Comparison of ENCODE assay signal across 21 cellular contexts in genomic region chr3:13042127-13042931, GRCh38. TPM values are rescaled to one million over a fixed set of nuclear protein-coding genes. Genes with fewer than 3 reads are reported as not detected.
DNase-seq lines count a peak whose midpoint lies in the region; ATAC-seq lines count a peak whose summit lies in the region.
"Had no signal": no experiment of that assay in that cellular context is flagged by ENCODE, and none has a peak within 500 bp of the region (broad histone marks: within the 10 kb centered on the region; RNA-seq: fewer than 3 reads in every experiment).

No MANE protein-coding gene starts in this region.

- intact Hi-C loops in posterior cingulate gyrus (cut with DNase I), result no loop called here

- ATAC-seq in GM18498 (IDR thresholded peaks at IDR 0.05; ENCODE audit: unreplicated experiment) (no peak), GM19395 (IDR thresholded peaks at IDR 0.05; ENCODE audit: unreplicated experiment) (no peak)
- ATAC-seq: activated T-cell treated with anti-CD3 and anti-CD28 coated beads, Interleukin-2, amount 50 U/mL, for 4 hours had no signal

- H3K4me3 ChIP-seq in HUES6 (ENCODE audit: low read depth, low read length), result no peak overlapping the region
- H3K4me3 ChIP-seq: ascending aorta, vagina had no signal

- H3K9me3 ChIP-seq in HUES6 (ENCODE audit: control insufficient read depth, insufficient read depth, low read depth, low read length), result no peaks in the 10 kb centered on the region
- H3K9me3 ChIP-seq: ascending aorta, vagina had no signal

- no peak overlapping the region for H3K9ac ChIP-seq in HUES6 (ENCODE audit: low read length)

- no peaks in the 10 kb centered on the region for H3K36me3 ChIP-seq in HUES6 (ENCODE audit: control insufficient read depth, insufficient read depth, low read length)
- H3K36me3 ChIP-seq: ascending aorta, vagina had no signal

- no peaks in the 10 kb centered on the region for H3K27me3 ChIP-seq in HUES6 (ENCODE audit: control insufficient read depth, insufficient read depth, low read length)
- H3K27me3 ChIP-seq: ascending aorta, vagina had no signal

- peaks cover 33% of the 10 kb centered on the region for H3K4me1 ChIP-seq in HUES6 (ENCODE audit: control insufficient read depth, insufficient read depth, low read length)
- H3K4me1 ChIP-seq: ascending aorta, vagina had no signal

- DNase-seq in astrocyte of the hippocampus (ENCODE audit: low read depth, low spot score) (peak; percentile 68), left kidney (ENCODE audit: low read depth, low spot score) (peak; percentile 72), posterior cingulate gyrus (peak in 6 of 10 donors; percentile 50 to 91 (median 72)), occipital lobe (lab: John Stamatoyannopoulos, UW) (no peak)
- DNase-seq: activated CD4-positive, CD25-positive, alpha-beta regulatory T cell treated with anti-CD3 and anti-CD28 coated beads, Interleukin-2, amount 50 U/mL, for 72 hours; activated CD8-positive, alpha-beta memory T cell treated with anti-CD3 and anti-CD28 coated beads for 24 hours; activated naive CD4-positive, alpha-beta T cell treated with anti-CD3 and anti-CD28 coated beads, Interleukin-2, amount 10 ng/mL, durations not matched to agents 7 days and 5 days; activated T-cell treated with anti-CD3 and anti-CD28 coated beads, Interleukin-2, amount 50 U/mL, for 4 hours; cerebellar nuclear complex; foreskin fibroblast; NCI-H1092; NCI-H2029; NCI-H2227 treated with DMSO at 0.1 percent for 48 hours; NCI-H748 treated with DMSO at 0.1 percent for 48 hours; SHP77; T-cell had no signal

- peak overlapping the region; percentile 26; the same call in 1 of the 2 replicates for H3K27ac ChIP-seq in HUES6 (ENCODE audit: low read depth, low read length)
- H3K27ac ChIP-seq: ascending aorta, vagina had no signal

RNA-seq across cellular contexts. Expression of gene IQSEC1, which starts 30.9 kb away (rescaled TPM):
- 14.3 TPM for total RNA-seq in occipital lobe
